ENCODE assay signal across 2 cellular contexts in the genomic region with DNA sequence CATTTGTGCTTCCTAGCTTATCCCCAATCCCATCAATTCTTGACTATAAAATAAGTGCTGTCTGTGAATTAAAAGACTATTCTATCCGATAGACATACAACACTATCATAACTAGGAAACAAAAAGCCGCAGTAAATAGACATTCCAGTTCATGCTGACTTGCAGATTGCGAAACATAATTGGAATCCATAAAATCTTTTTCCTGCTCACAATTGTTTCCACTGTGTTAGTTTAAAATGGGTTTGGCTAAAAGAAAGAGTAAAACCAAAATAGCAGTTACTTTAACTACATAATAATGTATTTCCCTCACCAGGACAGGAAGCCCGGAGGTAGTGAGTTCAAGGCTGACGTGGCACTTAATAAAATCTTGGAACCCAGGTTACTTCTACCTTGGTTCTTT.
TF ChIP-seq lines count a peak whose summit lies in the region.

No MANE protein-coding gene starts in this region.

TF ChIP-seq in K562, 482 proteins besides CTCF, POLR2A, EP300 and RAD21:
- TF ChIP-seq HLTF (IDR thresholded peaks at IDR 0.05) = no peak
- TF ChIP-seq ZNF316 (IDR thresholded peaks at IDR 0.05) = 0 out of 2 replicates have a peak, but pooled peaks have one; percentile 5
- no peak for TF ChIP-seq L3MBTL2 (IDR thresholded peaks at IDR 0.05)

TF ChIP-seq in HepG2, 621 proteins besides CTCF, POLR2A, EP300 and RAD21:
- TF ChIP-seq CEBPB (IDR thresholded peaks at IDR 0.05; ENCODE audit: borderline replicate concordance, low read depth, low read length) (0 out of 2 replicates have a peak, but pooled peaks have one; percentile 7), GTF2F1 (IDR thresholded peaks at IDR 0.05; ENCODE audit: low read length) (no peak)
